Comparison of ENCODE assay signal across 17 cellular contexts in the genomic region with DNA sequence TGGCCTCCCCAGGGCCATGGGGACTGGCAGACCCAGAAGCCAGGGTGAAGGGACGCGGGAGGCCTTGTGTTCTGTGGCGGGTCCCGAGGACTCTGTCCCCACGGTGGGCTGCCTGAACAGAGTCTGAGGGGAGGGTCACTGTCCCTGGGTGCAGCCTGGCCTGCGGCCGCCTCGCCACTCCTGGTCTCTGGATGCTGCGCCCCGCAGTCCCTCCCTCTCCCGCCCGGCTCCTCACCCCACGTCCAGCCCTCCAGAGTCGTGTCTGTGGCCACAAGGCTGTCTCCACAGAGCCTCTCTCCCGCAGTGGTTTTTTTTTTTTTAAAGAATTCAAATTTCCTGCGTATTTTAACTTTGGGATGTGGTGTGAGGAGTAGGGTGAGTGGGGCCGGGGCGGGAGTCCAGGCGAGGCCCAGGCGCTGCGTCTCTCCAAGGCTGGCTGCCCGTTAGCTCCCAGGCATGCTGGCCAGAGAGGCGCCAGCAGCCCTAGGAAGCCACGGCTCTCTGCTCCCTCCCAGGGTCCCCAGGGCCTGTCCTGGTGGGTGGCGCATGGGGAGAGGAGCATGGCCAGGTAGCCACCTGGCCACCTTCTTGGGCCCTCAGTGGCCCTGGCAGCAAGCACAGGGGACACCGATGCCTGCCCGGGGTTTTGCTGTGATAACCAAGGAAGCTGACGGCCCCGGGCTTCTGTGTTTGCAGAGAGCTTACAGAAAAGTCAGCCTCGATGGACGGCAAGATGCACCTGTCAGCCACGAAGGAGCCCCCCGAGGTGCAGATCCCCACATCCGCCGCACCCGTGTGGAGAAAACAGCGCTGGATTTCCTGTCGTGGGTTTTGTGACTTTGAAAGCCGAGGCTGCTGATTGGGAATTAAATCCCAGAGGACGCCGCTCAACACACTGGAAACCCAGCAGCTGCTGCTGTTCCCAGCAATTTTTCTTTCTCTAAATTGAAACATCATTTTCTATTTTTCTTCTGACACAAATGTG.
DNase-seq lines count a peak whose midpoint lies in the region; ATAC-seq, FAIRE-seq and TF ChIP-seq lines count a peak whose summit lies in the region.
"Had no signal": no experiment of that assay in that cellular context is flagged by ENCODE, and none has a peak within 500 bp of the region (broad histone marks: within the 10 kb centered on the region; RNA-seq: fewer than 3 reads in every experiment).

No MANE protein-coding gene starts in this region.

- H3K9me3 Mint-ChIP-seq in activated CD8-positive, alpha-beta T cell treated with anti-CD3 and anti-CD28 coated beads for 36 hours, result no peaks in the 10 kb centered on the region
- H3K9me3 Mint-ChIP-seq: CD4-positive, alpha-beta memory T cell; stimulated activated naive CD8-positive, alpha-beta T cell treated with anti-CD3 and anti-CD28 coated beads, Interleukin-15, Interleukin-2, amounts not matched to agents 100 ng/mL and 50 ng/mL, for 24 hours had no signal

- H3K36me3 ChIP-seq in mesendoderm (ENCODE audit: control insufficient read depth, insufficient read depth, low read length) (no peaks in the 10 kb centered on the region), stomach (no peaks in the 10 kb centered on the region)

- no peak overlapping the region for H3K4me3 ChIP-seq in mesendoderm (ENCODE audit: low read length)
- no peak overlapping the region for H3K4me3 ChIP-seq in stomach
- H3K4me3 ChIP-seq: lung had no signal

- H3K36me3 Mint-ChIP-seq in activated CD8-positive, alpha-beta T cell treated with anti-CD3 and anti-CD28 coated beads for 36 hours (ENCODE audit: low read depth), result no peaks in the 10 kb centered on the region
- H3K36me3 Mint-ChIP-seq: CD4-positive, alpha-beta memory T cell had no signal

- H3K4ac ChIP-seq in mesendoderm (ENCODE audit: low read depth, low read length), result no peak overlapping the region

- no peak overlapping the region for H2AK5ac ChIP-seq in mesendoderm (ENCODE audit: low read length)

- no peak overlapping the region for H4K8ac ChIP-seq in mesendoderm (ENCODE audit: low read depth, low read length)

- no peak for ATAC-seq in activated CD8-positive, alpha-beta T cell treated with anti-CD3 and anti-CD28 coated beads for 36 hours
- no peak for ATAC-seq in GM21423 (IDR thresholded peaks at IDR 0.05; ENCODE audit: unreplicated experiment)

- no peak for TF ChIP-seq POLR2A in stomach (IDR thresholded peaks at IDR 0.05)

- no peak overlapping the region for H3K4me2 ChIP-seq in mesendoderm (ENCODE audit: low read length)

- FAIRE-seq in HTR-8/SVneo (lab: Jason Lieb, UNC), result no peak

- TF ChIP-seq EP300 in stomach (IDR thresholded peaks at IDR 0.05), result no peak

- peak overlapping the region; percentile 60 for H3K56ac ChIP-seq in mesendoderm (ENCODE audit: low read length)

- peak in 2 of 3 experiments; percentile 27 to 33 for DNase-seq in NCI-H1417 (lab: John Stamatoyannopoulos, UW)
- no peak for DNase-seq in NCI-H1417 treated with DMSO at 0.1 percent for 48 hours (lab: John Stamatoyannopoulos, UW)
- DNase-seq in activated CD8-positive, alpha-beta T cell treated with anti-CD3 and anti-CD28 coated beads for 36 hours, result peak; percentile 25
- no peak for DNase-seq in mesendoderm
- DNase-seq in stomach, result no peak
- no peak for DNase-seq in OCI-M1 (lab: John Stamatoyannopoulos, UW)
- DNase-seq in HTR-8/SVneo (ENCODE audit: insufficient read length, low spot score), result no peak
- DNase-seq: activated CD8-positive, alpha-beta memory T cell treated with anti-CD3 and anti-CD28 coated beads for 24 hours; CD4-positive, alpha-beta memory T cell; EL; H7; NCI-H1105 treated with DMSO at 0.1 percent for 48 hours; NCI-H446 had no signal

- H2BK120ac ChIP-seq in mesendoderm (ENCODE audit: low read depth, low read length), result no peak overlapping the region

- no peak for TF ChIP-seq CTCF in activated CD8-positive, alpha-beta T cell treated with anti-CD3 and anti-CD28 coated beads for 36 hours (IDR thresholded peaks at IDR 0.05)
- no peak for TF ChIP-seq CTCF in stomach (IDR thresholded peaks at IDR 0.05)

- no peaks in the 10 kb centered on the region for H3K79me2 ChIP-seq in mesendoderm (ENCODE audit: control insufficient read depth, insufficient read depth, low read length)

- WGBS in mesendoderm (ENCODE audit: extremely low coverage, insufficient coverage, low lambda C conversion rate), result no CpG with 5 or more reads among the region's 41 CpGs
- WGBS in stomach, 5 donors, result 76 to 83% (median 77%) methylated on average over 36 to 41 of the region's 41 CpGs

- no peak overlapping the region for H2BK15ac ChIP-seq in mesendoderm (replicated peaks; ENCODE audit: low read depth)

- CTCF ChIA-PET in activated CD8-positive, alpha-beta T cell treated with anti-CD3 and anti-CD28 coated beads for 36 hours (lab: Charles Lee), result interaction anchor here (2.0 kb wide), 1 partner anchor 123 kb away, joined by 8 read pairs; a partner anchor contains a TSS

- H3K4me1 Mint-ChIP-seq in activated CD8-positive, alpha-beta T cell treated with anti-CD3 and anti-CD28 coated beads for 36 hours (ENCODE audit: low read depth), result peaks cover 9% of the 10 kb centered on the region

- no peaks in the 10 kb centered on the region for H3K9me3 ChIP-seq in stomach

- H3K27me3 ChIP-seq in mesendoderm (ENCODE audit: insufficient read depth, low read length, poor library complexity) (no peaks in the 10 kb centered on the region), stomach (peaks cover 0 to 29% (median 13%) of the 10 kb centered on the region in 3 donors)

- H3K79me1 ChIP-seq in mesendoderm (ENCODE audit: low read length), result no peaks in the 10 kb centered on the region

- H3K27ac ChIP-seq in mesendoderm (ENCODE audit: low read depth, low read length) (no peak overlapping the region), stomach (peak overlapping the region in 3 of 5 donors; percentile 50 to 95 (median 81))
- H3K27ac ChIP-seq: 22Rv1 had no signal

- intact Hi-C loops in activated CD8-positive, alpha-beta T cell treated with anti-CD3 and anti-CD28 coated beads for 36 hours (cut with micrococcal nuclease), result no loop called here
- intact Hi-C loops in stomach (cut with DNase I; ENCODE audit: low total_unique reads), result no loop called here

- H3K23ac ChIP-seq in mesendoderm (ENCODE audit: low read length), result no peak overlapping the region

- H2BK5ac ChIP-seq in mesendoderm (ENCODE audit: low read length), result no peak overlapping the region

- POLR2A ChIA-PET in activated CD8-positive, alpha-beta T cell treated with anti-CD3 and anti-CD28 coated beads for 36 hours (lab: Charles Lee), result interaction anchor here (1.0 kb wide), 1 partner anchor 17 kb away, joined by 3 read pairs; no protein-coding TSS in a partner anchor

- H3K27me3 Mint-ChIP-seq in activated CD8-positive, alpha-beta T cell treated with anti-CD3 and anti-CD28 coated beads for 36 hours, result no peaks in the 10 kb centered on the region
- H3K27me3 Mint-ChIP-seq: CD4-positive, alpha-beta memory T cell; stimulated activated naive CD8-positive, alpha-beta T cell treated with anti-CD3 and anti-CD28 coated beads, Interleukin-15, Interleukin-2, amounts not matched to agents 100 ng/mL and 50 ng/mL, for 24 hours had no signal

- no peak overlapping the region for H3K18ac ChIP-seq in mesendoderm (ENCODE audit: low read length)

- H3K9ac ChIP-seq in mesendoderm (ENCODE audit: low read length), result no peak overlapping the region

- no peaks in the 10 kb centered on the region for H3K4me1 ChIP-seq in mesendoderm (ENCODE audit: control insufficient read depth, low read depth, low read length)
- peaks cover 37 to 64% (median 56%) of the 10 kb centered on the region in 4 donors for H3K4me1 ChIP-seq in stomach

- no peak overlapping the region for H3K4me3 Mint-ChIP-seq in activated CD8-positive, alpha-beta T cell treated with anti-CD3 and anti-CD28 coated beads for 36 hours
- H3K4me3 Mint-ChIP-seq: CD4-positive, alpha-beta memory T cell; stimulated activated naive CD8-positive, alpha-beta T cell treated with anti-CD3 and anti-CD28 coated beads, Interleukin-15, Interleukin-2, amounts not matched to agents 100 ng/mL and 50 ng/mL, for 24 hours had no signal

- no peak overlapping the region for H4K5ac ChIP-seq in mesendoderm (ENCODE audit: low read length)

- no peak overlapping the region for H3K27ac Mint-ChIP-seq in activated CD8-positive, alpha-beta T cell treated with anti-CD3 and anti-CD28 coated beads for 36 hours
- H3K27ac Mint-ChIP-seq: stimulated activated naive CD8-positive, alpha-beta T cell treated with anti-CD3 and anti-CD28 coated beads, Interleukin-15, Interleukin-2, amounts not matched to agents 100 ng/mL and 50 ng/mL, for 24 hours had no signal

Comparison
In these comparisons a context has a peak if more than half of its experiments do, and no peak if none do; other contexts are left out.
1. DNase-seq: peak in NCI-H1417 (2 of 3) and activated CD8-positive, alpha-beta T cell treated with anti-CD3 and anti-CD28 coated beads for 36 hours (single experiment); none in NCI-H1417 treated with DMSO at 0.1 percent for 48 hours (single experiment), mesendoderm (single experiment), stomach (single experiment), OCI-M1 (single experiment) and HTR-8/SVneo (single experiment).